ENCODE assay signal across 31 cellular contexts in genomic region chr18:37550118-37550875, GRCh38. TPM values are rescaled to one million over a fixed set of nuclear protein-coding genes. Genes with fewer than 3 reads are reported as not detected.
"Had no signal": no experiment of that assay in that cellular context is flagged by ENCODE, and none has a peak within 500 bp of the region (broad histone marks: within the 10 kb centered on the region; RNA-seq: fewer than 3 reads in every experiment).

No MANE protein-coding gene starts in this region.

- H3K27me3 Mint-ChIP-seq: dendritic cell treated with granulocyte-macrophage colony-stimulating factor and Interleukin-4, amounts not matched to agents 40 ng/mL and 50 ng/mL, for 4 days had no signal

- H3K36me3 ChIP-seq: colonic mucosa, esophagus squamous epithelium, gastrocnemius medialis, heart right ventricle, left ventricle myocardium inferior, lower lobe of right lung had no signal

- H3K4me3 ChIP-seq: colonic mucosa, esophagus squamous epithelium, gastrocnemius medialis, heart right ventricle, left ventricle myocardium inferior, lower lobe of right lung, mucosa of descending colon had no signal

- H3K27me3 ChIP-seq: colonic mucosa had no signal

- H3K4me1 ChIP-seq: colonic mucosa, esophagus squamous epithelium, gastrocnemius medialis, heart right ventricle, left ventricle myocardium inferior, lower lobe of right lung had no signal

- H3K9me3 ChIP-seq: colonic mucosa, esophagus squamous epithelium, gastrocnemius medialis, heart right ventricle, left ventricle myocardium inferior, lower lobe of right lung, mucosa of descending colon had no signal

- H3K27ac Mint-ChIP-seq: dendritic cell treated with granulocyte-macrophage colony-stimulating factor and Interleukin-4, amounts not matched to agents 40 ng/mL and 50 ng/mL, for 4 days; effector memory CD8-positive, alpha-beta T cell; endodermal cell; immature natural killer cell; mesothelial cell of epicardium had no signal

- H3K4me1 Mint-ChIP-seq: immature natural killer cell had no signal

- H3K4me3 Mint-ChIP-seq: dendritic cell treated with granulocyte-macrophage colony-stimulating factor and Interleukin-4, amounts not matched to agents 40 ng/mL and 50 ng/mL, for 4 days; effector memory CD8-positive, alpha-beta T cell; endodermal cell; immature natural killer cell; mesothelial cell of epicardium had no signal

- H3K27ac ChIP-seq: colonic mucosa, epithelial cell of prostate, esophagus squamous epithelium, gastrocnemius medialis, heart right ventricle, left ventricle myocardium inferior, lower lobe of right lung had no signal

- ATAC-seq: effector memory CD8-positive, alpha-beta T cell; esophagus mucosa; gastrocnemius medialis; heart right ventricle; left colon; left lobe of liver; lower lobe of right lung; mucosa of descending colon had no signal

- DNase-seq: colonic mucosa; cortex of kidney; effector CD8-positive, alpha-beta T cell; effector memory CD8-positive, alpha-beta T cell; endodermal cell; erythroblast; esophagus squamous epithelium; foreskin fibroblast; foreskin melanocyte; gastrocnemius medialis; glutamatergic neuron; head of caudate nucleus; heart right ventricle; hypothalamus; immature natural killer cell; islet precursor cell; kidney; kidney glomerular epithelial cell; left colon; left ventricle myocardium inferior; lower lobe of right lung; mesenchymal stem cell; mucosa of descending colon had no signal

- H3K9me3 Mint-ChIP-seq: dendritic cell treated with granulocyte-macrophage colony-stimulating factor and Interleukin-4, amounts not matched to agents 40 ng/mL and 50 ng/mL, for 4 days; effector memory CD8-positive, alpha-beta T cell; endodermal cell; immature natural killer cell; mesothelial cell of epicardium had no signal

- H3K36me3 Mint-ChIP-seq: immature natural killer cell, mesothelial cell of epicardium had no signal

RNA-seq across cellular contexts. Expression of gene CELF4, which starts 15.3 kb away (rescaled TPM):
- total RNA-seq: esophagus mucosa, esophagus squamous epithelium, gastrocnemius medialis, glomerular endothelial cell, left lobe of liver, lung microvascular endothelial cell, myocyte had no signal
